20 cellular contexts compared by ENCODE assay signal in genomic region chr1:6220236-6220635, GRCh38. TPM values are rescaled to one million over a fixed set of nuclear protein-coding genes. Genes with fewer than 3 reads are reported as not detected.
A peak's percentile ranks its signal among the peaks of the same experiment; 100 is the strongest.
DNase-seq lines count a peak whose midpoint lies in the region; ATAC-seq, FAIRE-seq and TF ChIP-seq lines count a peak whose summit lies in the region.
"Had no signal": no experiment of that assay in that cellular context is flagged by ENCODE, and none has a peak within 500 bp of the region (broad histone marks: within the 10 kb centered on the region; RNA-seq: fewer than 3 reads in every experiment).

No MANE protein-coding gene starts in this region.

- H3K36me3 ChIP-seq in pancreas (peaks cover 0 to 22% (median 7%) of the 10 kb centered on the region in 3 donors), MG63 (peaks cover 32% of the 10 kb centered on the region)

- DNase-seq in D341Med (ENCODE audit: low spot score) (peak; percentile 32), NCI-H82 treated with DMSO at 0.1 percent for 48 hours (lab: John Stamatoyannopoulos, UW; ENCODE audit: unreplicated experiment) (peak; percentile 24), fibroblast of mammary gland (ENCODE audit: low read depth) (peak; percentile 20), pancreas (peak in 1 of 6 donors; percentile 8), sciatic nerve (ENCODE audit: low spot score) (no peak), medulla oblongata (ENCODE audit: extremely low spot score) (no peak), progenitor cell of endocrine pancreas (ENCODE audit: low spot score, unreplicated experiment) (no peak), MG63 (no peak)
- DNase-seq: activated CD8-positive, alpha-beta memory T cell treated with anti-CD3 and anti-CD28 coated beads for 24 hours; central memory CD4-positive, alpha-beta T cell; COR-L47; effector CD8-positive, alpha-beta T cell; GOT3; MM.1S; natural killer cell; NCI-H187; NCI-H526 had no signal

- H3K27ac ChIP-seq in pancreas = no peak overlapping the region

- no peak for FAIRE-seq in pancreas (lab: Jason Lieb, UNC)

- no peaks in the 10 kb centered on the region for H3K27me3 Mint-ChIP-seq in progenitor cell of endocrine pancreas
- H3K27me3 Mint-ChIP-seq: activated T-helper 17 cell treated with anti-CD3 and anti-CD28 coated beads, Interleukin-2, amount 50 U/mL, for 72 hours had no signal

- no peaks in the 10 kb centered on the region for H3K27me3 ChIP-seq in pancreas
- H3K27me3 ChIP-seq in MG63 = no peaks in the 10 kb centered on the region

- peaks cover 6% of the 10 kb centered on the region for H3K4me1 Mint-ChIP-seq in progenitor cell of endocrine pancreas (ENCODE audit: low read depth)

- H3K9me3 ChIP-seq in pancreas = no peaks in the 10 kb centered on the region
- H3K9me3 ChIP-seq in MG63 = no peaks in the 10 kb centered on the region

- TF ChIP-seq CTCF in fibroblast of mammary gland (conservative IDR thresholded peaks at IDR 0.05; ENCODE audit: control insufficient read depth, insufficient read depth, low read depth, low read length) (no peak), pancreas (IDR thresholded peaks at IDR 0.05) (no peak), progenitor cell of endocrine pancreas (IDR thresholded peaks at IDR 0.05; ENCODE audit: unreplicated experiment) (no peak)

- no peak overlapping the region for H3K4me3 Mint-ChIP-seq in progenitor cell of endocrine pancreas (ENCODE audit: low read depth)
- H3K4me3 Mint-ChIP-seq: activated T-helper 17 cell treated with anti-CD3 and anti-CD28 coated beads, Interleukin-2, amount 50 U/mL, for 72 hours; natural killer cell; T-helper 1 cell treated with Interleukin-12 subunit alpha and Interleukin-12 subunit beta and Interleukin-4 antibody, amounts not matched to agents 30 μg/mL and 1 μg/mL, for 36 hours had no signal

- ATAC-seq in pancreas (peak in 3 of 4 donors; percentile 8 to 54 (median 25)), sciatic nerve (no peak)
- ATAC-seq: activated T-helper 17 cell treated with anti-CD3 and anti-CD28 coated beads, Interleukin-2, amount 50 U/mL, for 72 hours; natural killer cell had no signal

- WGBS in pancreas, 2 donors = 83 to 87% methylated on average over 8 of the region's 8 CpGs

- H3K36me3 Mint-ChIP-seq in progenitor cell of endocrine pancreas (ENCODE audit: insufficient read depth) = peaks cover 23% of the 10 kb centered on the region

- H3K4me3 ChIP-seq in fibroblast of mammary gland (ENCODE audit: control insufficient read depth, low read depth, low read length) = no peak overlapping the region
- no peak overlapping the region for H3K4me3 ChIP-seq in pancreas
- H3K4me3 ChIP-seq in MG63 = no peak overlapping the region
- H3K4me3 ChIP-seq: lung had no signal

- H3K27ac Mint-ChIP-seq in progenitor cell of endocrine pancreas = no peak overlapping the region
- H3K27ac Mint-ChIP-seq: activated T-helper 17 cell treated with anti-CD3 and anti-CD28 coated beads, Interleukin-2, amount 50 U/mL, for 72 hours; natural killer cell; T-helper 1 cell treated with Interleukin-12 subunit alpha and Interleukin-12 subunit beta and Interleukin-4 antibody, amounts not matched to agents 30 μg/mL and 1 μg/mL, for 36 hours had no signal

- intact Hi-C loops in pancreas (cut with DNase I) (no loop called here), sciatic nerve (cut with DNase I) (no loop called here)

- no peaks in the 10 kb centered on the region for H3K9me3 Mint-ChIP-seq in progenitor cell of endocrine pancreas (ENCODE audit: low read depth)
- H3K9me3 Mint-ChIP-seq: activated T-helper 17 cell treated with anti-CD3 and anti-CD28 coated beads, Interleukin-2, amount 50 U/mL, for 72 hours; natural killer cell; T-helper 1 cell treated with Interleukin-12 subunit alpha and Interleukin-12 subunit beta and Interleukin-4 antibody, amounts not matched to agents 30 μg/mL and 1 μg/mL, for 36 hours had no signal

- H3K4me1 ChIP-seq in pancreas = no peaks in the 10 kb centered on the region

RNA-seq across cellular contexts. Expression of gene RNF207, which starts 14.3 kb away (rescaled TPM):
- 10 to 100 TPM in 5 of 6 donors, 1 to 10 TPM in 1; 7.1 to 21.6 (median 12.5) TPM for total RNA-seq in pancreas
- 10 to 100 TPM; 26.2 to 52.8 TPM for polyA plus RNA-seq in pancreas
- 26.9 TPM for total RNA-seq in sciatic nerve
- total RNA-seq in progenitor cell of endocrine pancreas = 50.5 and 55.4 TPM in 2 replicates
- 7.8 and 7.9 TPM in 2 replicates for total RNA-seq in MG63 (2014; rRNA removed; shearing (Covaris generic); ENCODE audit: low replicate concordance)

RNA-seq across cellular contexts. Expression of gene ICMT, which starts 15.5 kb away (rescaled TPM):
- total RNA-seq in pancreas (10 to 100 TPM; 13.4 to 26.4 (median 21.5) TPM), sciatic nerve (41.9 TPM), progenitor cell of endocrine pancreas (56.6 and 59.4 TPM in 2 replicates)
- 10 to 100 TPM in 1 of 2 donors, 1 to 10 TPM in 1; 8.3 to 16.0 TPM for polyA plus RNA-seq in pancreas
- 83.9 and 87.1 TPM in 2 replicates for total RNA-seq in MG63 (2014; rRNA removed; shearing (Covaris generic); ENCODE audit: low replicate concordance)

RNA-seq across cellular contexts. Expression of gene RPL22, which starts 20.8 kb away (rescaled TPM):
- total RNA-seq in pancreas (100 to 1,000 TPM; 186 to 264 (median 221) TPM), sciatic nerve (354 TPM), progenitor cell of endocrine pancreas (414 and 432 TPM in 2 replicates)
- 100 to 1,000 TPM; 252 to 378 TPM for polyA plus RNA-seq in pancreas
- total RNA-seq in MG63 (2014; rRNA removed; shearing (Covaris generic); ENCODE audit: low replicate concordance) = 168 and 264 TPM in 2 replicates

RNA-seq across cellular contexts. Expression of gene HES3, which starts 23.7 kb away (rescaled TPM):
- total RNA-seq in pancreas = not detected
- polyA plus RNA-seq in pancreas = not detected
- not detected for total RNA-seq in sciatic nerve
- not detected in 2 replicates for total RNA-seq in progenitor cell of endocrine pancreas
- not detected in 2 replicates for total RNA-seq in MG63 (2014; rRNA removed; shearing (Covaris generic); ENCODE audit: low replicate concordance)
- total RNA-seq: activated T-helper 17 cell treated with anti-CD3 and anti-CD28 coated beads, Interleukin-2, amount 50 U/mL, for 72 hours; lung; natural killer cell had no signal
- polyA plus RNA-seq: lung had no signal

RNA-seq across cellular contexts. Expression of gene CHD5, which starts 40.1 kb away (rescaled TPM):
- under 1 TPM; 0.09 to 0.46 (median 0.27) TPM for total RNA-seq in pancreas
- polyA plus RNA-seq in pancreas = 1 to 10 TPM; 1.2 to 2.9 TPM
- total RNA-seq in sciatic nerve = 0.09 TPM
- total RNA-seq in progenitor cell of endocrine pancreas = 0.58 and 0.77 TPM in 2 replicates
- 0.07 and 0.23 TPM in 2 replicates for total RNA-seq in MG63 (2014; rRNA removed; shearing (Covaris generic); ENCODE audit: low replicate concordance)

Comparison
In these comparisons a context has a peak if more than half of its experiments do, and no peak if none do; other contexts are left out.
1. DNase-seq: peak in D341Med (single experiment), NCI-H82 treated with DMSO at 0.1 percent for 48 hours (single experiment) and fibroblast of mammary gland (single experiment); none in sciatic nerve (single experiment), medulla oblongata (single experiment), progenitor cell of endocrine pancreas (single experiment) and MG63 (single experiment).